In genomic region chr1:34681481-34682451, GRCh38 we compare ENCODE assay signal across 8 cellular contexts.
DNase-seq lines count a peak whose midpoint lies in the region; ATAC-seq and TF ChIP-seq lines count a peak whose summit lies in the region.

No MANE protein-coding gene starts in this region.

- H3K4me3 ChIP-seq in NB4 (ENCODE audit: low read depth, low read length) (no peak overlapping the region), tibial artery (no peak overlapping the region)

- no peaks in the 10 kb centered on the region for H3K9me3 ChIP-seq in tibial artery

- H3K4me1 Mint-ChIP-seq in endothelial cell (ENCODE audit: unreplicated experiment): peaks cover 16% of the 10 kb centered on the region
- H3K4me1 Mint-ChIP-seq in natural killer cell: peaks cover 6 to 8% of the 10 kb centered on the region in 2 donors

- TF ChIP-seq CTCF in NB4 (IDR thresholded peaks at IDR 0.05; ENCODE audit: low read depth, low read length) (peak; percentile 84), endothelial cell (IDR thresholded peaks at IDR 0.05; ENCODE audit: unreplicated experiment) (peak; percentile 93), natural killer cell (IDR thresholded peaks at IDR 0.05) (peak; percentile 83), tibial artery (IDR thresholded peaks at IDR 0.05) (peak; percentile 49 to 65)

- DNase-seq in activated effector memory CD4-positive, alpha-beta T cell treated with anti-CD3 and anti-CD28 coated beads, Interleukin-2, amount 50 U/mL, for 16 hours: peak; percentile 74
- DNase-seq in activated effector memory CD4-positive, alpha-beta T cell treated with Interleukin-2 at 50 U/mL for 16 hours: no peak
- DNase-seq in NB4 (ENCODE audit: low read depth) (peak; percentile 45), endothelial cell (ENCODE audit: low spot score) (peak; percentile 75), natural killer cell (no peak), tibial artery (peak in 1 of 2 donors; percentile 38)
- DNase-seq in activated CD4-positive, CD25-positive, alpha-beta regulatory T cell treated with anti-CD3 and anti-CD28 coated beads, Interleukin-2, amount 50 U/mL, for 72 hours: peak; percentile 40

- H3K36me3 Mint-ChIP-seq in endothelial cell (ENCODE audit: low read depth, unreplicated experiment) (no peaks in the 10 kb centered on the region), natural killer cell (no peaks in the 10 kb centered on the region)

- peak in 2 of 3 donors; percentile 50 to 74 for ATAC-seq in natural killer cell
- no peak for ATAC-seq in HG03039 (IDR thresholded peaks at IDR 0.05; ENCODE audit: unreplicated experiment)

- H3K27me3 Mint-ChIP-seq in endothelial cell (ENCODE audit: unreplicated experiment) (peaks cover 4% of the 10 kb centered on the region), natural killer cell (ENCODE audit: low read depth in 2 of 2) (peaks cover 21 to 54% of the 10 kb centered on the region in 2 donors)

- no peaks in the 10 kb centered on the region for H3K4me1 ChIP-seq in tibial artery

- H3K9me3 Mint-ChIP-seq in endothelial cell (ENCODE audit: unreplicated experiment) (no peaks in the 10 kb centered on the region), natural killer cell (no peaks in the 10 kb centered on the region)

- peaks cover 0 to 25% of the 10 kb centered on the region in 2 donors for H3K27me3 ChIP-seq in tibial artery

- no peak for TF ChIP-seq POLR2A in NB4 (IDR thresholded peaks at IDR 0.05; ENCODE audit: extremely low read depth, insufficient read length)

- H3K27ac Mint-ChIP-seq in endothelial cell (ENCODE audit: unreplicated experiment): no peak overlapping the region
- no peak overlapping the region for H3K27ac Mint-ChIP-seq in natural killer cell

- H3K4me3 Mint-ChIP-seq in endothelial cell (ENCODE audit: unreplicated experiment) (no peak overlapping the region), natural killer cell (no peak overlapping the region)

- no peak overlapping the region for H3K27ac ChIP-seq in tibial artery

- intact Hi-C loops in natural killer cell (cut with micrococcal nuclease) (no loop called here), tibial artery (cut with DNase I; ENCODE audit: low total_unique reads) (no loop called here)

- no peaks in the 10 kb centered on the region for H3K36me3 ChIP-seq in tibial artery

Comparison
In these comparisons a context has a peak if more than half of its experiments do, and no peak if none do; other contexts are left out.
1. DNase-seq: peak in activated effector memory CD4-positive, alpha-beta T cell treated with anti-CD3 and anti-CD28 coated beads, Interleukin-2, amount 50 U/mL, for 16 hours (single experiment), NB4 (single experiment), activated CD4-positive, CD25-positive, alpha-beta regulatory T cell treated with anti-CD3 and anti-CD28 coated beads, Interleukin-2, amount 50 U/mL, for 72 hours (single experiment) and endothelial cell (single experiment); none in activated effector memory CD4-positive, alpha-beta T cell treated with Interleukin-2 at 50 U/mL for 16 hours (single experiment) and natural killer cell (single experiment).
2. Peak in every context shown above with its lines, with median percentiles within 50 percentile points of each other: CTCF ChIP-seq.